ENCODE assay signal across 1 cellular context in genomic region chr2:218323526-218324472, GRCh38.
TF ChIP-seq lines count a peak whose summit lies in the region.

No MANE protein-coding gene starts in this region.

TF ChIP-seq in HEK293, 187 proteins besides CTCF, POLR2A, EP300 and RAD21 (continued from another document):
- TF ChIP-seq ZBTB20 (tag by site-specific recombination; IDR thresholded peaks at IDR 0.05) = peak; percentile 92
- TF ChIP-seq, protein P1, sequence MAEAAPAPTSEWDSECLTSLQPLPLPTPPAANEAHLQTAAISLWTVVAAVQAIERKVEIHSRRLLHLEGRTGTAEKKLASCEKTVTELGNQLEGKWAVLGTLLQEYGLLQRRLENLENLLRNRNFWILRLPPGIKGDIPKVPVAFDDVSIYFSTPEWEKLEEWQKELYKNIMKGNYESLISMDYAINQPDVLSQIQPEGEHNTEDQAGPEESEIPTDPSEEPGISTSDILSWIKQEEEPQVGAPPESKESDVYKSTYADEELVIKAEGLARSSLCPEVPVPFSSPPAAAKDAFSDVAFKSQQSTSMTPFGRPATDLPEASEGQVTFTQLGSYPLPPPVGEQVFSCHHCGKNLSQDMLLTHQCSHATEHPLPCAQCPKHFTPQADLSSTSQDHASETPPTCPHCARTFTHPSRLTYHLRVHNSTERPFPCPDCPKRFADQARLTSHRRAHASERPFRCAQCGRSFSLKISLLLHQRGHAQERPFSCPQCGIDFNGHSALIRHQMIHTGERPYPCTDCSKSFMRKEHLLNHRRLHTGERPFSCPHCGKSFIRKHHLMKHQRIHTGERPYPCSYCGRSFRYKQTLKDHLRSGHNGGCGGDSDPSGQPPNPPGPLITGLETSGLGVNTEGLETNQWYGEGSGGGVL (tag by site-specific recombination; IDR thresholded peaks at IDR 0.05) = peak; percentile 92
- TF ChIP-seq ZNF518A (tag by site-specific recombination; conservative IDR thresholded peaks at IDR 0.05; ENCODE audit: low read depth) = no peak
- no peak for TF ChIP-seq OSR2 (tag by site-specific recombination; IDR thresholded peaks at IDR 0.05)
- peak; percentile 66 for TF ChIP-seq KLF9 (tag by site-specific recombination; IDR thresholded peaks at IDR 0.05; ENCODE audit: low read depth)
- TF ChIP-seq, protein P2, sequence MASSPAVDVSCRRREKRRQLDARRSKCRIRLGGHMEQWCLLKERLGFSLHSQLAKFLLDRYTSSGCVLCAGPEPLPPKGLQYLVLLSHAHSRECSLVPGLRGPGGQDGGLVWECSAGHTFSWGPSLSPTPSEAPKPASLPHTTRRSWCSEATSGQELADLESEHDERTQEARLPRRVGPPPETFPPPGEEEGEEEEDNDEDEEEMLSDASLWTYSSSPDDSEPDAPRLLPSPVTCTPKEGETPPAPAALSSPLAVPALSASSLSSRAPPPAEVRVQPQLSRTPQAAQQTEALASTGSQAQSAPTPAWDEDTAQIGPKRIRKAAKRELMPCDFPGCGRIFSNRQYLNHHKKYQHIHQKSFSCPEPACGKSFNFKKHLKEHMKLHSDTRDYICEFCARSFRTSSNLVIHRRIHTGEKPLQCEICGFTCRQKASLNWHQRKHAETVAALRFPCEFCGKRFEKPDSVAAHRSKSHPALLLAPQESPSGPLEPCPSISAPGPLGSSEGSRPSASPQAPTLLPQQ (tag by site-specific recombination; IDR thresholded peaks at IDR 0.05) = no peak
- TF ChIP-seq, protein P3, sequence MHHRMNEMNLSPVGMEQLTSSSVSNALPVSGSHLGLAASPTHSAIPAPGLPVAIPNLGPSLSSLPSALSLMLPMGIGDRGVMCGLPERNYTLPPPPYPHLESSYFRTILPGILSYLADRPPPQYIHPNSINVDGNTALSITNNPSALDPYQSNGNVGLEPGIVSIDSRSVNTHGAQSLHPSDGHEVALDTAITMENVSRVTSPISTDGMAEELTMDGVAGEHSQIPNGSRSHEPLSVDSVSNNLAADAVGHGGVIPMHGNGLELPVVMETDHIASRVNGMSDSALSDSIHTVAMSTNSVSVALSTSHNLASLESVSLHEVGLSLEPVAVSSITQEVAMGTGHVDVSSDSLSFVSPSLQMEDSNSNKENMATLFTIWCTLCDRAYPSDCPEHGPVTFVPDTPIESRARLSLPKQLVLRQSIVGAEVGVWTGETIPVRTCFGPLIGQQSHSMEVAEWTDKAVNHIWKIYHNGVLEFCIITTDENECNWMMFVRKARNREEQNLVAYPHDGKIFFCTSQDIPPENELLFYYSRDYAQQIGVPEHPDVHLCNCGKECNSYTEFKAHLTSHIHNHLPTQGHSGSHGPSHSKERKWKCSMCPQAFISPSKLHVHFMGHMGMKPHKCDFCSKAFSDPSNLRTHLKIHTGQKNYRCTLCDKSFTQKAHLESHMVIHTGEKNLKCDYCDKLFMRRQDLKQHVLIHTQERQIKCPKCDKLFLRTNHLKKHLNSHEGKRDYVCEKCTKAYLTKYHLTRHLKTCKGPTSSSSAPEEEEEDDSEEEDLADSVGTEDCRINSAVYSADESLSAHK (tag by site-specific recombination; IDR thresholded peaks at IDR 0.05) = no peak
- no peak for TF ChIP-seq KLF10 (tag by site-specific recombination; IDR thresholded peaks at IDR 0.05)
- no peak for TF ChIP-seq ZNF174 (tag by site-specific recombination; IDR thresholded peaks at IDR 0.05)
- peak; percentile 48; the same call in 1 of the 2 replicates for TF ChIP-seq GFI1B (tag by site-specific recombination; IDR thresholded peaks at IDR 0.05)
- no peak for TF ChIP-seq ZNF707 (tag by site-specific recombination; IDR thresholded peaks at IDR 0.05)
- 0 out of 2 replicates have a peak, but pooled peaks have one; percentile 24 for TF ChIP-seq KLF1 (tag by site-specific recombination; IDR thresholded peaks at IDR 0.05)
- peak; percentile 83 for TF ChIP-seq SP7 (tag by site-specific recombination; IDR thresholded peaks at IDR 0.05)
- TF ChIP-seq ZXDB (tag by site-specific recombination; IDR thresholded peaks at IDR 0.05) = no peak; the same call in 1 of the 2 replicates
- TF ChIP-seq ZNF132 (tag by site-specific recombination; IDR thresholded peaks at IDR 0.05; ENCODE audit: borderline replicate concordance) = no peak
- peak; percentile 85; the same call in 1 of the 2 replicates for TF ChIP-seq KLF7 (tag by site-specific recombination; IDR thresholded peaks at IDR 0.05; ENCODE audit: borderline replicate concordance)
- TF ChIP-seq ZEB2 (tag by site-specific recombination; IDR thresholded peaks at IDR 0.05) = peak; percentile 38; the same call in 1 of the 2 replicates
- TF ChIP-seq ZBTB49 (tag by site-specific recombination; IDR thresholded peaks at IDR 0.05; ENCODE audit: low read depth) = no peak
- TF ChIP-seq GLIS1 (tag by site-specific recombination; IDR thresholded peaks at IDR 0.05) = peak; percentile 65
- no peak for TF ChIP-seq ZNF426 (tag by site-specific recombination; IDR thresholded peaks at IDR 0.05)
- TF ChIP-seq HIC1 (tag by site-specific recombination; IDR thresholded peaks at IDR 0.05) = peak; percentile 50; the same call in 1 of the 2 replicates
- TF ChIP-seq ZNF350 (tag by site-specific recombination; IDR thresholded peaks at IDR 0.05) = no peak
